In genomic region chr19:46674416-46675178, GRCh38 we compare ENCODE assay signal across 1 cellular context.
TF ChIP-seq lines count a peak whose summit lies in the region.

No MANE protein-coding gene starts in this region.

TF ChIP-seq in GM12878, 131 proteins besides CTCF, POLR2A, EP300 and RAD21:
- TF ChIP-seq ZNF622 (IDR thresholded peaks at IDR 0.05) (no peak), RAD51 (IDR thresholded peaks at IDR 0.05) (no peak), STAT3 (IDR thresholded peaks at IDR 0.05; ENCODE audit: low read depth, low read length) (no peak), PKNOX1 (IDR thresholded peaks at IDR 0.05) (no peak), CEBPB (IDR thresholded peaks at IDR 0.05; ENCODE audit: borderline replicate concordance in 1 of 2, low read depth in 2 of 2, low read length in 2 of 2) (no peak), CREB1 (IDR thresholded peaks at IDR 0.05; ENCODE audit: low read depth) (peak; percentile 68; the same call in 1 of the 2 replicates), HDAC6 (IDR thresholded peaks at IDR 0.05; ENCODE audit: unreplicated experiment) (no peak), MLLT1 (IDR thresholded peaks at IDR 0.05) (no peak), RFX5 (IDR thresholded peaks at IDR 0.05; ENCODE audit: low read depth, low read length) (peak; percentile 92), IRF3 (IDR thresholded peaks at IDR 0.05) (no peak), CHD1 (IDR thresholded peaks at IDR 0.05; ENCODE audit: low read depth, low read length) (no peak), ZBTB11 (CRISPR knock-in tag; IDR thresholded peaks at IDR 0.05) (no peak), CREM (IDR thresholded peaks at IDR 0.05; ENCODE audit: low read depth) (peak; percentile 65; the same call in 1 of the 2 replicates), ASH2L (IDR thresholded peaks at IDR 0.05; ENCODE audit: borderline replicate concordance, low read depth) (no peak)
